Comparison of ENCODE assay signal across 33 cellular contexts in genomic region chr6:41587223-41587879, GRCh38. TPM values are rescaled to one million over a fixed set of nuclear protein-coding genes. Genes with fewer than 3 reads are reported as not detected.
A peak's percentile ranks its signal among the peaks of the same experiment; 100 is the strongest.
DNase-seq lines count a peak whose midpoint lies in the region; ATAC-seq and TF ChIP-seq lines count a peak whose summit lies in the region.
"Had no signal": no experiment of that assay in that cellular context is flagged by ENCODE, and none has a peak within 500 bp of the region (broad histone marks: within the 10 kb centered on the region; RNA-seq: fewer than 3 reads in every experiment).

No MANE protein-coding gene starts in this region.

- WGBS in endodermal cell (ENCODE audit: insufficient coverage in 1 of 2, insufficient read length in 1 of 2), 2 experiments = 88 to 96% methylated on average over 4 to 23 of the region's 23 CpGs

- peaks cover 30% of the 10 kb centered on the region for H3K4me1 Mint-ChIP-seq in endodermal cell
- peaks cover 8 to 13% of the 10 kb centered on the region in 2 donors for H3K4me1 Mint-ChIP-seq in stimulated activated naive B cell treated with anti-CD40 and anti-IgM and Interleukin-4, amounts not matched to agents 10 μg/mL and 1 μg/mL and 100 μg/mL, for 72 hours

- no peak for ATAC-seq in stimulated activated naive B cell treated with anti-CD40 and anti-IgM and Interleukin-4, amounts not matched to agents 10 μg/mL and 1 μg/mL and 100 μg/mL, for 72 hours (replicated peaks)
- ATAC-seq: left colon; mucosa of descending colon; natural killer cell treated with Interleukin-12 subunit alpha and Interleukin-12 subunit beta and Interleukin-15 and Interleukin-18, amount 100 ng/mL, for 72 hours had no signal

- no peak overlapping the region for H3K27ac Mint-ChIP-seq in endodermal cell
- peak overlapping the region; percentile 14 for H3K27ac Mint-ChIP-seq in stimulated activated naive B cell treated with anti-CD40 and anti-IgM and Interleukin-4, amounts not matched to agents 10 μg/mL and 1 μg/mL and 100 μg/mL, for 72 hours
- H3K27ac Mint-ChIP-seq: activated CD4-positive, alpha-beta T cell treated with anti-CD3 and anti-CD28 coated beads, Interleukin-2, amount 10 ng/mL, durations not matched to agents 24 days and 14 days; activated naive CD8-positive, alpha-beta T cell; CD4-positive, alpha-beta memory T cell; immature natural killer cell; stimulated activated naive CD8-positive, alpha-beta T cell treated with anti-CD3 and anti-CD28 coated beads, Interleukin-15, Interleukin-2, amounts not matched to agents 100 ng/mL and 50 ng/mL, for 24 hours had no signal

- no peaks in the 10 kb centered on the region for H3K27me3 ChIP-seq in endodermal cell (ENCODE audit: control insufficient read depth, insufficient read depth, low read length, poor library complexity, severe bottlenecking)
- H3K27me3 ChIP-seq: colonic mucosa, right atrium auricular region, tibial artery, vagina had no signal

- peaks cover 4% of the 10 kb centered on the region for H3K4me1 ChIP-seq in endodermal cell (ENCODE audit: control insufficient read depth, insufficient read depth, low read length)
- H3K4me1 ChIP-seq: colonic mucosa, HAP-1, parathyroid adenoma had no signal

- H3K27ac ChIP-seq in endodermal cell (ENCODE audit: low read depth, low read length) = peak overlapping the region; percentile 86
- H3K27ac ChIP-seq: colonic mucosa, epithelial cell of prostate, parathyroid adenoma, right atrium auricular region, tibial artery, vagina had no signal

- no peak overlapping the region for H3K9ac ChIP-seq in endodermal cell (ENCODE audit: extremely low read depth, low read length, poor library complexity, severe bottlenecking)
- H3K9ac ChIP-seq: parathyroid adenoma had no signal

- no peaks in the 10 kb centered on the region for H3K9me3 Mint-ChIP-seq in endodermal cell
- H3K9me3 Mint-ChIP-seq in stimulated activated naive B cell treated with anti-CD40 and anti-IgM and Interleukin-4, amounts not matched to agents 10 μg/mL and 1 μg/mL and 100 μg/mL, for 72 hours = no peaks in the 10 kb centered on the region
- H3K9me3 Mint-ChIP-seq: activated CD4-positive, alpha-beta T cell treated with anti-CD3 and anti-CD28 coated beads, Interleukin-2, amount 10 ng/mL, durations not matched to agents 24 days and 14 days; CD4-positive, alpha-beta memory T cell; immature natural killer cell; natural killer cell treated with Interleukin-12 subunit alpha and Interleukin-12 subunit beta and Interleukin-15 and Interleukin-18, amount 100 ng/mL, for 72 hours; stimulated activated naive CD8-positive, alpha-beta T cell treated with anti-CD3 and anti-CD28 coated beads, Interleukin-15, Interleukin-2, amounts not matched to agents 100 ng/mL and 50 ng/mL, for 24 hours had no signal

- no peak overlapping the region for H3K4me3 ChIP-seq in endodermal cell (ENCODE audit: low read length)
- H3K4me3 ChIP-seq: colonic mucosa, HAP-1, mucosa of descending colon, right atrium auricular region, smooth muscle cell, tibial artery, vagina had no signal

- H3K36me3 ChIP-seq in endodermal cell (ENCODE audit: control insufficient read depth, insufficient read depth, low read length) = peaks cover 66% of the 10 kb centered on the region
- H3K36me3 ChIP-seq: vagina had no signal

- no peaks in the 10 kb centered on the region for H3K9me3 ChIP-seq in endodermal cell (ENCODE audit: control insufficient read depth, low read length)
- H3K9me3 ChIP-seq: colonic mucosa, HAP-1, mucosa of descending colon, right atrium auricular region, tibial artery, vagina had no signal

- DNase-seq in NCI-H82 (lab: John Stamatoyannopoulos, UW) (peak; percentile 76), NCI-H82 treated with DMSO at 0.1 percent for 48 hours (lab: John Stamatoyannopoulos, UW; ENCODE audit: unreplicated experiment) (no peak), NCI-H2171 (lab: John Stamatoyannopoulos, UW) (peak; percentile 68), endodermal cell (no peak), NCI-H526 treated with DMSO at 0.1 percent for 48 hours (lab: John Stamatoyannopoulos, UW) (no peak), SHP77 treated with DMSO at 0.1 percent for 48 hours (lab: John Stamatoyannopoulos, UW) (no peak), medulla oblongata (ENCODE audit: extremely low spot score) (no peak)
- no peak for DNase-seq in stimulated activated naive B cell treated with anti-CD40 and anti-IgM and Interleukin-4, amounts not matched to agents 10 μg/mL and 1 μg/mL and 100 μg/mL, for 72 hours
- DNase-seq: activated CD4-positive, alpha-beta T cell treated with anti-CD3 and anti-CD28 coated beads, Interleukin-2, amount 10 ng/mL, durations not matched to agents 24 days and 14 days; activated effector memory CD4-positive, alpha-beta T cell treated with Interleukin-2 at 50 U/mL for 16 hours; AML-193; CD4-positive, alpha-beta memory T cell; colonic mucosa; effector CD8-positive, alpha-beta T cell; EL; immature natural killer cell; left colon; mucosa of descending colon; NCI-H1092 treated with DMSO at 0.1 percent for 48 hours; NCI-H2029; NCI-H748 treated with DMSO at 0.1 percent for 48 hours; stimulated activated CD4-positive, alpha-beta T cell treated with anti-CD3 and anti-CD28 coated beads, Interleukin-1b, Interleukin-23, amount 100 ng/mL, for 48 hours; tibial artery had no signal

- H3K36me3 Mint-ChIP-seq in endodermal cell (ENCODE audit: low read depth) = peaks cover 39% of the 10 kb centered on the region
- H3K36me3 Mint-ChIP-seq in stimulated activated naive B cell treated with anti-CD40 and anti-IgM and Interleukin-4, amounts not matched to agents 10 μg/mL and 1 μg/mL and 100 μg/mL, for 72 hours = peaks cover 41 to 49% of the 10 kb centered on the region in 2 donors

- H3K4me3 Mint-ChIP-seq in endodermal cell = no peak overlapping the region
- no peak overlapping the region for H3K4me3 Mint-ChIP-seq in stimulated activated naive B cell treated with anti-CD40 and anti-IgM and Interleukin-4, amounts not matched to agents 10 μg/mL and 1 μg/mL and 100 μg/mL, for 72 hours
- H3K4me3 Mint-ChIP-seq: activated CD4-positive, alpha-beta T cell treated with anti-CD3 and anti-CD28 coated beads, Interleukin-2, amount 10 ng/mL, durations not matched to agents 24 days and 14 days; activated naive CD8-positive, alpha-beta T cell; CD4-positive, alpha-beta memory T cell; immature natural killer cell; natural killer cell treated with Interleukin-12 subunit alpha and Interleukin-12 subunit beta and Interleukin-15 and Interleukin-18, amount 100 ng/mL, for 72 hours; stimulated activated naive CD8-positive, alpha-beta T cell treated with anti-CD3 and anti-CD28 coated beads, Interleukin-15, Interleukin-2, amounts not matched to agents 100 ng/mL and 50 ng/mL, for 24 hours had no signal

- no peaks in the 10 kb centered on the region for H3K27me3 Mint-ChIP-seq in endodermal cell (ENCODE audit: insufficient read depth)
- H3K27me3 Mint-ChIP-seq in stimulated activated naive B cell treated with anti-CD40 and anti-IgM and Interleukin-4, amounts not matched to agents 10 μg/mL and 1 μg/mL and 100 μg/mL, for 72 hours = no peaks in the 10 kb centered on the region
- H3K27me3 Mint-ChIP-seq: activated CD4-positive, alpha-beta T cell treated with anti-CD3 and anti-CD28 coated beads, Interleukin-2, amount 10 ng/mL, durations not matched to agents 24 days and 14 days; activated naive CD8-positive, alpha-beta T cell; CD4-positive, alpha-beta memory T cell; natural killer cell treated with Interleukin-12 subunit alpha and Interleukin-12 subunit beta and Interleukin-15 and Interleukin-18, amount 100 ng/mL, for 72 hours; stimulated activated naive CD8-positive, alpha-beta T cell treated with anti-CD3 and anti-CD28 coated beads, Interleukin-15, Interleukin-2, amounts not matched to agents 100 ng/mL and 50 ng/mL, for 24 hours had no signal

- TF ChIP-seq CTCF in endodermal cell (conservative IDR thresholded peaks at IDR 0.05) = peak; percentile 55

RNA-seq across cellular contexts. Expression of gene FOXP4, which starts 41.2 kb away (rescaled TPM):
- 10 to 100 TPM; 44.4 to 47.7 TPM for total RNA-seq in endodermal cell
- polyA plus RNA-seq in endodermal cell (2013, experiment 1 of 2) = 54.1 TPM
- 47.0 TPM for polyA plus RNA-seq in endodermal cell (2013, experiment 2 of 2)

RNA-seq across cellular contexts. Expression of gene MDFI, which starts 50.9 kb away (rescaled TPM):
- 10 to 100 TPM; 52.7 to 80.0 TPM for total RNA-seq in endodermal cell
- 76.9 TPM for polyA plus RNA-seq in endodermal cell (2013, experiment 1 of 2)
- polyA plus RNA-seq in endodermal cell (2013, experiment 2 of 2) = 84.7 TPM
- total RNA-seq: activated CD4-positive, alpha-beta T cell treated with anti-CD3 and anti-CD28 coated beads, Interleukin-2, amount 10 ng/mL, durations not matched to agents 24 days and 14 days; activated CD8-positive, alpha-beta memory T cell treated with anti-CD3 and anti-CD28 coated beads for 36 hours; CD4-positive, alpha-beta memory T cell; natural killer cell treated with Interleukin-12 subunit alpha and Interleukin-12 subunit beta and Interleukin-15 and Interleukin-18, amount 100 ng/mL, for 72 hours had no signal
- polyA plus RNA-seq: CD4-positive, alpha-beta memory T cell; immature natural killer cell had no signal

Comparison
In these comparisons a context has a peak if more than half of its experiments do, and no peak if none do; other contexts are left out.
1. DNase-seq: peak in NCI-H82 (single experiment) and NCI-H2171 (single experiment); none in NCI-H82 treated with DMSO at 0.1 percent for 48 hours (single experiment), endodermal cell (single experiment), stimulated activated naive B cell treated with anti-CD40 and anti-IgM and Interleukin-4, amounts not matched to agents 10 μg/mL and 1 μg/mL and 100 μg/mL, for 72 hours (single experiment), NCI-H526 treated with DMSO at 0.1 percent for 48 hours (single experiment), SHP77 treated with DMSO at 0.1 percent for 48 hours (single experiment) and medulla oblongata (single experiment).